23 cellular contexts compared by ENCODE assay signal in the genomic region with DNA sequence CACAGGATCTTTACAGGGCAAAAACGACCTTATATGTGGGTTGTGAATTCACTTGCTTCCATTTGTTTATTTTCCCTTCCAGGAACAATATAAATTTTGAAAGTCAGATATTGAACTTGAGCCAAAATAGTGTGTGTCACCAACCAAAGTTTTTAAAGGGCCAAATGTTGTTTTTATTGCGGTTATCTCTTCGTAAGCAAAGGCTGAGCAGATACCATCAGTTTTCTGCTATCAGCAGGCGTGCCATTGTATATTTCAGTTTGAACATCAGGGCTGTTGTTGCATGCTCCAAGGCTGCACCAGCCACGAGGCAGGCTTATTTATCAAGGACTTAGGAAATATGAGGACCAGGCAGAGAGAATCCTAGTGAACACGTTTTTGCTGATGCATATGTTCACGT.
DNase-seq lines count a peak whose midpoint lies in the region; ATAC-seq and TF ChIP-seq lines count a peak whose summit lies in the region.
"Had no signal": no experiment of that assay in that cellular context is flagged by ENCODE, and none has a peak within 500 bp of the region (broad histone marks: within the 10 kb centered on the region; RNA-seq: fewer than 3 reads in every experiment).

No MANE protein-coding gene starts in this region.

- H3K4me3 Mint-ChIP-seq in MCF 10A (ENCODE audit: unreplicated experiment), result no peak overlapping the region
- H3K4me3 Mint-ChIP-seq: activated naive CD8-positive, alpha-beta T cell; stimulated activated effector memory CD8-positive, alpha-beta T cell treated with anti-CD3 and anti-CD28 coated beads, Interleukin-12 subunit alpha, Interleukin-12 subunit beta, amount 100 ng/mL, for 72 hours had no signal

- peaks cover 2% of the 10 kb centered on the region for H3K9me3 Mint-ChIP-seq in MCF 10A (ENCODE audit: unreplicated experiment)
- H3K9me3 Mint-ChIP-seq: activated T-helper 2 cell treated with anti-CD3 and anti-CD28 coated beads, Interferon-gamma antibody, Interleukin-2, Interleukin-4, amounts not matched to agents 10 μg/mL and 5 μg/mL and 100 μg/mL, durations not matched to agents 14 hours and 24 hours and 36 hours; stimulated activated effector memory CD8-positive, alpha-beta T cell treated with anti-CD3 and anti-CD28 coated beads, Interleukin-12 subunit alpha, Interleukin-12 subunit beta, amount 100 ng/mL, for 72 hours had no signal

- peaks cover 60% of the 10 kb centered on the region for H3K27me3 Mint-ChIP-seq in MCF 10A (ENCODE audit: insufficient read depth, unreplicated experiment)

- CTCF ChIA-PET in MCF 10A (lab: Yijun Ruan, JAX), result interaction anchor here (1.7 kb wide), 1 partner anchor 72 kb away, joined by 4 read pairs; no protein-coding TSS in a partner anchor

- POLR2A ChIA-PET in MCF 10A (lab: Yijun Ruan, JAX), result interaction anchor here (1.1 kb wide), 1 partner anchor 38 kb away, joined by 4 read pairs; no protein-coding TSS in a partner anchor

- peak; percentile 11 for DNase-seq in MCF 10A (ENCODE audit: unreplicated experiment)
- no peak for DNase-seq in breast epithelium (ENCODE audit: low spot score in 2 of 2)
- peak; percentile 0 for DNase-seq in OCI-M1 (lab: John Stamatoyannopoulos, UW)
- no peak for DNase-seq in hepatocyte (ENCODE audit: low spot score)
- DNase-seq in T-helper 1 cell, result no peak
- DNase-seq: activated CD8-positive, alpha-beta memory T cell treated with anti-CD3 and anti-CD28 coated beads, Interleukin-2, amount 50 U/mL, for 4 hours; DMS53; effector memory CD4-positive, alpha-beta T cell; esophagus squamous epithelium; kidney; lower lobe of right lung; NCI-H1436 treated with DMSO at 0.1 percent for 48 hours; NCI-H226; NK-92 treated with Interleukin-12 subunit alpha and Interleukin-12 subunit beta, amount 100 ng/mL, for 24 hours; psoas muscle; stimulated activated CD4-positive, alpha-beta T cell treated with anti-CD3 and anti-CD28 coated beads, Interleukin-1b, Interleukin-23, amount 100 ng/mL, for 48 hours; WERI-Rb-1 had no signal

- peak overlapping the region; percentile 63 for H3K4me2 ChIP-seq in hepatocyte

- no peaks in the 10 kb centered on the region for H3K27me3 ChIP-seq in breast epithelium
- H3K27me3 ChIP-seq in hepatocyte, result peaks cover 3% of the 10 kb centered on the region

- H3K36me3 ChIP-seq in breast epithelium, result no peaks in the 10 kb centered on the region
- no peaks in the 10 kb centered on the region for H3K36me3 ChIP-seq in hepatocyte (replicated peaks; ENCODE audit: insufficient read depth, low read depth)
- H3K36me3 ChIP-seq: esophagus squamous epithelium, lower lobe of right lung, WERI-Rb-1 had no signal

- intact Hi-C loops in MCF 10A (cut with micrococcal nuclease) (no loop called here), breast epithelium (cut with DNase I; ENCODE audit: low total_unique reads) (no loop called here)

- no peaks in the 10 kb centered on the region for H3K79me2 ChIP-seq in hepatocyte

- BruUV-seq in MCF 10A (replicated peaks; lab: Mats Ljungman, UMichigan), result no TSS peak

- no peak for ATAC-seq in HG02623 (IDR thresholded peaks at IDR 0.05; ENCODE audit: unreplicated experiment)
- no peak for ATAC-seq in GM18870 (IDR thresholded peaks at IDR 0.05; ENCODE audit: unreplicated experiment)
- no peak for ATAC-seq in activated CD4-positive, CD25-positive, alpha-beta regulatory T cell treated with anti-CD3 and anti-CD28 coated beads, Interleukin-2, amount 50 U/mL, for 24 hours
- ATAC-seq: lower lobe of right lung; psoas muscle; stimulated activated effector memory CD8-positive, alpha-beta T cell treated with anti-CD3 and anti-CD28 coated beads, Interleukin-12 subunit alpha, Interleukin-12 subunit beta, amount 100 ng/mL, for 72 hours had no signal

- no peaks in the 10 kb centered on the region for H4K20me1 ChIP-seq in hepatocyte (ENCODE audit: insufficient read depth, poor library complexity, severe bottlenecking)

- TF ChIP-seq CTCF in MCF 10A (IDR thresholded peaks at IDR 0.05; ENCODE audit: unreplicated experiment), result no peak
- no peak for TF ChIP-seq CTCF in breast epithelium (IDR thresholded peaks at IDR 0.05)
- TF ChIP-seq CTCF in hepatocyte (IDR thresholded peaks at IDR 0.05; ENCODE audit: poor library complexity), result no peak

- H3K27ac ChIP-seq in breast epithelium (no peak overlapping the region), hepatocyte (peak overlapping the region; percentile 44)
- H3K27ac ChIP-seq: esophagus squamous epithelium, lower lobe of right lung, psoas muscle, WERI-Rb-1 had no signal

- H3K36me3 Mint-ChIP-seq in MCF 10A (ENCODE audit: insufficient read depth, unreplicated experiment), result no peaks in the 10 kb centered on the region
- H3K36me3 Mint-ChIP-seq: activated naive CD8-positive, alpha-beta T cell; stimulated activated effector memory CD8-positive, alpha-beta T cell treated with anti-CD3 and anti-CD28 coated beads, Interleukin-12 subunit alpha, Interleukin-12 subunit beta, amount 100 ng/mL, for 72 hours had no signal

- H3K9me3 ChIP-seq in breast epithelium (no peaks in the 10 kb centered on the region), hepatocyte (ENCODE audit: low read depth) (no peaks in the 10 kb centered on the region)
- H3K9me3 ChIP-seq: esophagus squamous epithelium, lower lobe of right lung, psoas muscle had no signal

- H2AFZ ChIP-seq in hepatocyte, result no peak overlapping the region

- no peak overlapping the region for H3K27ac Mint-ChIP-seq in MCF 10A (ENCODE audit: low read depth, unreplicated experiment)
- H3K27ac Mint-ChIP-seq: activated naive CD8-positive, alpha-beta T cell; activated T-helper 2 cell treated with anti-CD3 and anti-CD28 coated beads, Interferon-gamma antibody, Interleukin-2, Interleukin-4, amounts not matched to agents 10 μg/mL and 5 μg/mL and 100 μg/mL, durations not matched to agents 14 hours and 24 hours and 36 hours; stimulated activated effector memory CD8-positive, alpha-beta T cell treated with anti-CD3 and anti-CD28 coated beads, Interleukin-12 subunit alpha, Interleukin-12 subunit beta, amount 100 ng/mL, for 72 hours had no signal

- no peaks in the 10 kb centered on the region for H3K4me1 Mint-ChIP-seq in MCF 10A (ENCODE audit: insufficient read depth, unreplicated experiment)
- H3K4me1 Mint-ChIP-seq: stimulated activated effector memory CD8-positive, alpha-beta T cell treated with anti-CD3 and anti-CD28 coated beads, Interleukin-12 subunit alpha, Interleukin-12 subunit beta, amount 100 ng/mL, for 72 hours had no signal

- H3K4me1 ChIP-seq in breast epithelium, result peaks cover 0 to 4% of the 10 kb centered on the region in 2 donors
- peaks cover 16% of the 10 kb centered on the region for H3K4me1 ChIP-seq in hepatocyte (ENCODE audit: insufficient read depth)
- H3K4me1 ChIP-seq: esophagus squamous epithelium, lower lobe of right lung, psoas muscle had no signal

- H3K4me3 ChIP-seq in breast epithelium (no peak overlapping the region), hepatocyte (no peak overlapping the region)
- H3K4me3 ChIP-seq: esophagus squamous epithelium, psoas muscle had no signal

- no peak for TF ChIP-seq POLR2A in breast epithelium (IDR thresholded peaks at IDR 0.05)

- 20% methylated on average over 7 of the region's 7 CpGs for WGBS in hepatocyte (ENCODE audit: low lambda C conversion rate, missing lambda C conversion rate)

- no peaks in the 10 kb centered on the region for H3K9me2 ChIP-seq in hepatocyte (replicated peaks; ENCODE audit: insufficient read depth)

Comparison
In these comparisons a context has a peak if more than half of its experiments do, and no peak if none do; other contexts are left out.
1. DNase-seq: peak in MCF 10A (single experiment) and OCI-M1 (single experiment); none in breast epithelium (0 of 2), hepatocyte (single experiment) and T-helper 1 cell (0 of 5).